ENCODE assay signal across 8 cellular contexts in genomic region chr15:44738340-44738984, GRCh38. TPM values are rescaled to one million over a fixed set of nuclear protein-coding genes. Genes with fewer than 3 reads are reported as not detected.
DNase-seq lines count a peak whose midpoint lies in the region; ATAC-seq and TF ChIP-seq lines count a peak whose summit lies in the region.

No MANE protein-coding gene starts in this region.

- H3K9me3 ChIP-seq in gastroesophageal sphincter, result no peaks in the 10 kb centered on the region

- H3K27me3 Mint-ChIP-seq in activated B cell treated with CpG ODN at 0.5 μM for 24 hours, result no peaks in the 10 kb centered on the region

- CTCF ChIA-PET in activated B cell treated with CpG ODN at 0.5 μM for 24 hours (lab: Charles Lee), result interaction anchor here (0.8 to 6.1 kb wide), 20 partner anchors 9 to 160 kb away, joined by 3 to 202 read pairs (median 6); partner anchors contain the start of genes B2M, PATL2 and SPG11

- H3K4me3 ChIP-seq in gastroesophageal sphincter, result no peak overlapping the region

- H3K27ac ChIP-seq in gastroesophageal sphincter, result no peak overlapping the region

- ATAC-seq in activated B cell treated with CpG ODN at 0.5 μM for 24 hours (ENCODE audit: low read depth) (no peak), gastroesophageal sphincter (peak; percentile 55), GM21619 (IDR thresholded peaks at IDR 0.05; ENCODE audit: unreplicated experiment) (no peak)

- intact Hi-C loops in activated B cell treated with CpG ODN at 0.5 μM for 24 hours (cut with micrococcal nuclease), result loop anchor here (1.0 kb wide), 5 partner anchors 9 to 299 kb away; partner anchors contain the start of genes B2M, PATL2 and SPG11

- POLR2A ChIA-PET in activated B cell treated with CpG ODN at 0.5 μM for 24 hours (lab: Charles Lee), result interaction anchor here (0.5 to 21.4 kb wide), 7 partner anchors 8 to 160 kb away, joined by 3 to 2387 read pairs (median 4); partner anchors contain the start of genes B2M, PATL2 and SPG11

- H3K27me3 ChIP-seq in gastroesophageal sphincter, result no peaks in the 10 kb centered on the region

- H3K36me3 ChIP-seq in gastroesophageal sphincter, result no peaks in the 10 kb centered on the region

- TF ChIP-seq POLR2A in gastroesophageal sphincter (IDR thresholded peaks at IDR 0.05), result no peak

- no peak overlapping the region for H3K27ac Mint-ChIP-seq in activated B cell treated with CpG ODN at 0.5 μM for 24 hours

- H3K4me1 Mint-ChIP-seq in activated B cell treated with CpG ODN at 0.5 μM for 24 hours, result peaks cover 30% of the 10 kb centered on the region

- H3K4me3 Mint-ChIP-seq in activated B cell treated with CpG ODN at 0.5 μM for 24 hours, result no peak overlapping the region

- peaks cover 0 to 13% (median 3%) of the 10 kb centered on the region in 3 donors for H3K4me1 ChIP-seq in gastroesophageal sphincter

- 58 to 68% methylated on average over 3 of the region's 3 CpGs for WGBS in gastroesophageal sphincter (ENCODE audit: low coverage in 1 of 2), 2 donors

- peak; percentile 53 for DNase-seq in SIG-M5 treated with dmso at 0.1 percent for 504 hours (lab: John Stamatoyannopoulos, UW; ENCODE audit: unreplicated experiment)
- no peak for DNase-seq in SIG-M5 (lab: John Stamatoyannopoulos, UW)
- peak; percentile 17 for DNase-seq in NCI-H146 (lab: John Stamatoyannopoulos, UW)
- DNase-seq in activated B cell treated with CpG ODN at 0.5 μM for 24 hours, result no peak
- DNase-seq in renal cortical epithelial cell (ENCODE audit: low read depth), result peak; percentile 70
- no peak for DNase-seq in stimulated activated CD8-positive, alpha-beta memory T cell treated with anti-CD3 and anti-CD28 coated beads, Interleukin-4, amount 100 ng/mL, for 48 hours

- TF ChIP-seq CTCF in activated B cell treated with CpG ODN at 0.5 μM for 24 hours (IDR thresholded peaks at IDR 0.05), result peak; percentile 92
- peak; percentile 47 to 78 (median 68) for TF ChIP-seq CTCF in gastroesophageal sphincter (IDR thresholded peaks at IDR 0.05)

- H3K36me3 Mint-ChIP-seq in activated B cell treated with CpG ODN at 0.5 μM for 24 hours (ENCODE audit: low read depth), result no peaks in the 10 kb centered on the region

- no peak for TF ChIP-seq EP300 in gastroesophageal sphincter (IDR thresholded peaks at IDR 0.05)

- H3K9me3 Mint-ChIP-seq in activated B cell treated with CpG ODN at 0.5 μM for 24 hours, result no peaks in the 10 kb centered on the region

RNA-seq across cellular contexts. Expression of gene TRIM69, which starts 2.1 kb away (rescaled TPM):
- total RNA-seq in activated B cell treated with CpG ODN at 0.5 μM for 24 hours (30.8 and 35.4 TPM in 2 replicates), gastroesophageal sphincter (10 to 100 TPM; 22.9 to 31.1 (median 24.3) TPM), renal cortical epithelial cell (17.0 and 26.5 TPM in 2 replicates)

RNA-seq across cellular contexts. Expression of gene B2M, which starts 27.1 kb away (rescaled TPM):
- 3,396 and 3,707 TPM in 2 replicates for total RNA-seq in activated B cell treated with CpG ODN at 0.5 μM for 24 hours
- total RNA-seq in gastroesophageal sphincter, result 1,000 to 10,000 TPM; 1,151 to 3,314 (median 1,975) TPM
- 2,364 and 3,472 TPM in 2 replicates for total RNA-seq in renal cortical epithelial cell

RNA-seq across cellular contexts. Expression of gene PATL2, which starts 27.3 kb away (rescaled TPM):
- 19.8 and 27.2 TPM in 2 replicates for total RNA-seq in activated B cell treated with CpG ODN at 0.5 μM for 24 hours
- 1 to 10 TPM in 2 of 4 donors, under 1 TPM in 1, not detected in 1; 0.81 to 1.2 (median 1.1) TPM for total RNA-seq in gastroesophageal sphincter
- total RNA-seq in renal cortical epithelial cell, result not detected in 2 replicates

Comparison
In these comparisons a context has a peak if more than half of its experiments do, and no peak if none do; other contexts are left out.
1. DNase-seq: peak in SIG-M5 treated with dmso at 0.1 percent for 504 hours (single experiment), NCI-H146 (single experiment) and renal cortical epithelial cell (single experiment); none in SIG-M5 (single experiment), activated B cell treated with CpG ODN at 0.5 μM for 24 hours (single experiment) and stimulated activated CD8-positive, alpha-beta memory T cell treated with anti-CD3 and anti-CD28 coated beads, Interleukin-4, amount 100 ng/mL, for 48 hours (single experiment).